Comparison of ENCODE assay signal across 16 cellular contexts in the genomic region with DNA sequence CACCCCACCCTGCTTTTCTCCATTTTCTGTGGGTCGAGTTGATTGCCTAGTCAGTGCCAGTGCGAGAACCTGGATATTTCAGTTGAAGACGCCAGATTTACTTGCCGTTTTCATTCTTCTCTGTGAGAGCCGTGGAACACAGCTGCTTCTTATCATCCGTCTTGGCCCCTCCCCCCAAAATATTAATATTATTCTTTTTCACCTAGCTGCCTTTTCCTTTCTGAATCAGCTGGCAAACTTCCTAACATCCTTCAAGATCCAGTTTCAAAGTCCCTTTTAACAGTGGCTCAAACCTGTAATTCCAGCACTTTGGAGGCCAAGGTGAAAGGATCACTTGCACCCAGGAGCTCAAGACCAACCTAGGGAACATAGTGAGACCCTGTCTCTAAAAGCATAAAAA.
A peak's percentile ranks its signal among the peaks of the same experiment; 100 is the strongest.
DNase-seq lines count a peak whose midpoint lies in the region; ATAC-seq, FAIRE-seq and TF ChIP-seq lines count a peak whose summit lies in the region.
"Had no signal": no experiment of that assay in that cellular context is flagged by ENCODE, and none has a peak within 500 bp of the region (broad histone marks: within the 10 kb centered on the region; RNA-seq: fewer than 3 reads in every experiment).

No MANE protein-coding gene starts in this region.

- peaks cover 4% of the 10 kb centered on the region for H3K4me1 ChIP-seq in IMR-90 (ENCODE audit: control insufficient read depth, insufficient read depth, low read length)
- peaks cover 34% of the 10 kb centered on the region for H3K4me1 ChIP-seq in astrocyte (ENCODE audit: insufficient read depth, low read length)
- no peaks in the 10 kb centered on the region for H3K4me1 ChIP-seq in lower lobe of right lung
- no peaks in the 10 kb centered on the region for H3K4me1 ChIP-seq in tibial artery

- H3K27me3 Mint-ChIP-seq in astrocyte (ENCODE audit: low read depth, unreplicated experiment), result no peaks in the 10 kb centered on the region
- peaks cover 0 to 2% (median 1%) of the 10 kb centered on the region in 3 donors for H3K27me3 Mint-ChIP-seq in CD14-positive monocyte (ENCODE audit: low read depth in 3 of 3)

- peak overlapping the region; percentile 95; the same call in 2 of the 3 replicates for H2BK15ac ChIP-seq in IMR-90 (ENCODE audit: low read depth, low read length)

- dilution Hi-C loops in IMR-90 (cut with HindIII; ENCODE audit: low sequenced_read_pairs, unreplicated experiment), result no loop called here

- H3K9me3 ChIP-seq in IMR-90 (ENCODE audit: control insufficient read depth, insufficient read depth, low read length) (no peaks in the 10 kb centered on the region), astrocyte (ENCODE audit: insufficient read depth, low read depth, low read length) (no peaks in the 10 kb centered on the region), lower lobe of right lung (no peaks in the 10 kb centered on the region), tibial artery (no peaks in the 10 kb centered on the region)
- H3K9me3 ChIP-seq: BLaER1 treated with 17β-estradiol and CSF1 and Interleukin-3, amounts not matched to agents 10 nM and 100 nM; SJCRH30 had no signal

- no peaks in the 10 kb centered on the region for H4K20me1 ChIP-seq in IMR-90 (ENCODE audit: insufficient read depth, low read length)
- no peaks in the 10 kb centered on the region for H4K20me1 ChIP-seq in astrocyte (ENCODE audit: insufficient read depth, low read length)
- H4K20me1 ChIP-seq: BLaER1 treated with 17β-estradiol and CSF1 and Interleukin-3, amounts not matched to agents 10 nM and 100 nM had no signal

- POLR2A ChIA-PET in IMR-90 (lab: Charles Lee; ENCODE audit: unreplicated experiment), result interaction anchor here (0.5 kb wide), 1 partner anchor 8 kb away, joined by 8 read pairs; no protein-coding TSS in a partner anchor

- no peak for TF ChIP-seq POLR2A in IMR-90 (IDR thresholded peaks at IDR 0.05; ENCODE audit: low read depth, low read length)

- no peak for ATAC-seq in IMR-90 (ENCODE audit: low read depth)
- ATAC-seq in lower lobe of right lung, result no peak

- no peak for FAIRE-seq in astrocyte (lab: Jason Lieb, UNC)

- H3K9ac ChIP-seq in IMR-90 (ENCODE audit: low read depth, low read length) (no peak overlapping the region), astrocyte (ENCODE audit: low read length) (no peak overlapping the region)
- H3K9ac ChIP-seq: BLaER1 treated with 17β-estradiol and CSF1 and Interleukin-3, amounts not matched to agents 10 nM and 100 nM had no signal

- H3K4me1 Mint-ChIP-seq in astrocyte (ENCODE audit: low read depth, unreplicated experiment) (peaks cover 47% of the 10 kb centered on the region), CD14-positive monocyte (peaks cover 13% of the 10 kb centered on the region)

- 66% methylated on average over 6 of the region's 6 CpGs; no CpG with 5 or more reads in 1 of the 2 experiments for WGBS in IMR-90 (ENCODE audit: extremely low coverage in 2 of 2, insufficient read length in 1 of 2), 2 experiments

- H3K36me3 ChIP-seq in IMR-90 (ENCODE audit: control insufficient read depth, insufficient read depth, low read length) (no peaks in the 10 kb centered on the region), astrocyte (ENCODE audit: insufficient read depth, low read length) (no peaks in the 10 kb centered on the region), lower lobe of right lung (no peaks in the 10 kb centered on the region), tibial artery (no peaks in the 10 kb centered on the region)
- H3K36me3 ChIP-seq: BLaER1 treated with 17β-estradiol and CSF1 and Interleukin-3, amounts not matched to agents 10 nM and 100 nM; SJCRH30 had no signal

- H3K9me3 Mint-ChIP-seq in astrocyte (ENCODE audit: unreplicated experiment) (peaks cover 6% of the 10 kb centered on the region), CD14-positive monocyte (peaks cover 0 to 6% (median 0%) of the 10 kb centered on the region in 7 donors)

- H3K4me3 ChIP-seq in IMR-90 (ENCODE audit: insufficient read depth, low read depth, low read length) (no peak overlapping the region), astrocyte (ENCODE audit: insufficient read depth, low read depth, low read length) (no peak overlapping the region), fibroblast of pulmonary artery (replicated peaks; ENCODE audit: low read depth, low read length) (no peak overlapping the region), lower lobe of right lung (no peak overlapping the region), tibial artery (no peak overlapping the region)
- H3K4me3 ChIP-seq: BLaER1 treated with 17β-estradiol and CSF1 and Interleukin-3, amounts not matched to agents 10 nM and 100 nM; SJCRH30 had no signal

- H3K14ac ChIP-seq in IMR-90 (replicated peaks; ENCODE audit: low read depth, low read length), result peak overlapping the region; percentile 73

- H3K36me3 Mint-ChIP-seq in astrocyte (ENCODE audit: low read depth, unreplicated experiment) (peaks cover 3% of the 10 kb centered on the region), CD14-positive monocyte (no peaks in the 10 kb centered on the region)

- H4K8ac ChIP-seq in IMR-90 (ENCODE audit: low read depth in 2 of 2, low read length in 2 of 2), result peak overlapping the region; percentile 47 to 88

- peaks cover 16% of the 10 kb centered on the region for H3K9me1 ChIP-seq in IMR-90 (ENCODE audit: insufficient read depth, low read length)

- H3K4me2 ChIP-seq in IMR-90 (ENCODE audit: low read depth, low read length) (no peak overlapping the region), astrocyte (ENCODE audit: low read length) (peak overlapping the region; percentile 8)

- H2AK5ac ChIP-seq in IMR-90 (ENCODE audit: low read depth, low read length), result peak overlapping the region; percentile 99

- H2BK20ac ChIP-seq in IMR-90 (ENCODE audit: low read depth, low read length), result peak overlapping the region; percentile 86

- H3K4me3 Mint-ChIP-seq in astrocyte (ENCODE audit: unreplicated experiment) (no peak overlapping the region), CD14-positive monocyte (no peak overlapping the region)

- H3K18ac ChIP-seq in IMR-90 (ENCODE audit: low read depth, low read length), result peak overlapping the region; percentile 84; the same call in 1 of the 2 replicates

- peak overlapping the region; percentile 91 for H3K4ac ChIP-seq in IMR-90 (ENCODE audit: low read depth, low read length)

- H3K27ac Mint-ChIP-seq in astrocyte (ENCODE audit: unreplicated experiment) (peak overlapping the region; percentile 55), CD14-positive monocyte (peak overlapping the region in 2 of 7 donors; percentile 23 to 36)

- H3K27ac ChIP-seq in IMR-90 (ENCODE audit: insufficient read depth, low read length) (peak overlapping the region; percentile 43; the same call in 1 of the 2 replicates), astrocyte (ENCODE audit: low read depth, low read length) (peak overlapping the region; percentile 71), lower lobe of right lung (no peak overlapping the region), tibial artery (no peak overlapping the region)
- H3K27ac ChIP-seq: BLaER1 treated with 17β-estradiol and CSF1 and Interleukin-3, amounts not matched to agents 10 nM and 100 nM; SJCRH30 had no signal

- peak overlapping the region; percentile 81 for H2AK9ac ChIP-seq in IMR-90 (replicated peaks; ENCODE audit: low read depth, low read length, poor library complexity)

- CTCF ChIA-PET in IMR-90 (lab: Yijun Ruan, JAX), result no interaction called here

- in situ Hi-C loops in IMR-90 (cut with MboI; ENCODE audit: low sequenced_read_pairs), result no loop called here

- peak overlapping the region; percentile 8; the same call in 1 of the 2 replicates for H3K23ac ChIP-seq in IMR-90 (ENCODE audit: low read depth, low read length)

- peak overlapping the region; percentile 44 for H2AFZ ChIP-seq in IMR-90 (replicated peaks; ENCODE audit: low read length, poor library complexity)
- no peak overlapping the region for H2AFZ ChIP-seq in astrocyte (ENCODE audit: low read depth, low read length)

- BruUV-seq in IMR-90 (replicated peaks; lab: Mats Ljungman, UMichigan), result no TSS peak

- peak overlapping the region; percentile 84 for H2BK120ac ChIP-seq in IMR-90 (ENCODE audit: low read depth, low read length)

- H3K79me1 ChIP-seq in IMR-90 (ENCODE audit: low read depth in 1 of 2, low read length in 2 of 2), result 0 out of 4 replicates have a peak, but pooled peaks cover 0 to 8% of the 10 kb centered on the region in 2 experiments

- H3K79me2 ChIP-seq in astrocyte (ENCODE audit: insufficient read depth, low read length), result no peaks in the 10 kb centered on the region

- intact Hi-C loops in IMR-90 (cut with micrococcal nuclease), result loop anchor here (5.0 kb wide), 3 partner anchors 38 to 117 kb away; partner anchors contain the start of gene RASA1
- intact Hi-C loops in lower lobe of right lung (cut with DNase I), result no loop called here
- intact Hi-C loops in tibial artery (cut with DNase I; ENCODE audit: low total_unique reads), result no loop called here
- intact Hi-C loops in CD14-positive monocyte (cut with micrococcal nuclease), result no loop called here

- no peaks in the 10 kb centered on the region for H3K27me3 ChIP-seq in IMR-90 (ENCODE audit: control insufficient read depth, insufficient read depth, low read length)
- H3K27me3 ChIP-seq in astrocyte (ENCODE audit: insufficient read depth, low read length), result no peaks in the 10 kb centered on the region
- H3K27me3 ChIP-seq in lower lobe of right lung (ENCODE audit: low read depth), result no peaks in the 10 kb centered on the region
- H3K27me3 ChIP-seq in tibial artery, result no peaks in the 10 kb centered on the region
- H3K27me3 ChIP-seq: BLaER1 treated with 17β-estradiol and CSF1 and Interleukin-3, amounts not matched to agents 10 nM and 100 nM; SJCRH30 had no signal

- peak overlapping the region; percentile 91 for H2BK5ac ChIP-seq in IMR-90 (ENCODE audit: low read depth, low read length, poor library complexity, severe bottlenecking)

- no peak overlapping the region; the same call in 1 of the 2 replicates for H4K5ac ChIP-seq in IMR-90 (ENCODE audit: low read depth, low read length)

- H4K91ac ChIP-seq in IMR-90 (ENCODE audit: insufficient read depth, low read depth, low read length), result peak overlapping the region; percentile 90

- TF ChIP-seq CTCF in IMR-90 (conservative IDR thresholded peaks at IDR 0.05; ENCODE audit: low read depth, low read length) (no peak), astrocyte (IDR thresholded peaks at IDR 0.05; ENCODE audit: insufficient read depth, low read depth, low read length) (no peak), fibroblast of pulmonary artery (IDR thresholded peaks at IDR 0.05; ENCODE audit: low read length, missing control alignments) (no peak), lower lobe of right lung (IDR thresholded peaks at IDR 0.05) (no peak), tibial artery (IDR thresholded peaks at IDR 0.05) (no peak), CD14-positive monocyte (IDR thresholded peaks at IDR 0.05) (no peak)

- no peak for TF ChIP-seq RAD21 in IMR-90 (IDR thresholded peaks at IDR 0.05; ENCODE audit: low read length)

- DNase-seq in IMR-90, result no peak
- no peak for DNase-seq in astrocyte (ENCODE audit: low read depth)
- DNase-seq in fibroblast of pulmonary artery (ENCODE audit: low read depth), result peak; percentile 24
- no peak for DNase-seq in lower lobe of right lung
- no peak for DNase-seq in NCI-H2107 (lab: John Stamatoyannopoulos, UW)
- no peak for DNase-seq in tibial artery
- no peak for DNase-seq in CD14-positive monocyte (ENCODE audit: low spot score)
- DNase-seq: DMS79 treated with DMSO at 0.1 percent for 48 hours, H7, NCI-H1417, NCI-H187, NCI-H345, NCI-H524 treated with DMSO at 0.1 percent for 48 hours, RPMI8226, SJCRH30 had no signal

- no peak overlapping the region for H3K56ac ChIP-seq in IMR-90 (ENCODE audit: extremely low read depth, insufficient read depth, low read length)

Comparison
In these comparisons a context has a peak if more than half of its experiments do, and no peak if none do; other contexts are left out.
1. H3K27ac ChIP-seq: peak in IMR-90 (single experiment) and astrocyte (single experiment); none in lower lobe of right lung (single experiment) and tibial artery (0 of 2).